In genomic region chr13:113947321-113948033, GRCh38 we compare ENCODE assay signal across 10 cellular contexts. TPM values are rescaled to one million over a fixed set of nuclear protein-coding genes. Genes with fewer than 3 reads are reported as not detected.
DNase-seq lines count a peak whose midpoint lies in the region; ATAC-seq and TF ChIP-seq lines count a peak whose summit lies in the region.
"Had no signal": no experiment of that assay in that cellular context is flagged by ENCODE, and none has a peak within 500 bp of the region (broad histone marks: within the 10 kb centered on the region; RNA-seq: fewer than 3 reads in every experiment).

No MANE protein-coding gene starts in this region.

- no peaks in the 10 kb centered on the region for H3K9me3 Mint-ChIP-seq in natural killer cell treated with Interleukin-12 subunit alpha and Interleukin-12 subunit beta and Interleukin-15 and Interleukin-18, amount 100 ng/mL, for 72 hours
- H3K9me3 Mint-ChIP-seq in natural killer cell, result no peaks in the 10 kb centered on the region
- no peaks in the 10 kb centered on the region for H3K9me3 Mint-ChIP-seq in central memory CD8-positive, alpha-beta T cell
- H3K9me3 Mint-ChIP-seq: naive B cell had no signal

- peaks cover 0 to 4% of the 10 kb centered on the region in 2 donors for H3K4me1 Mint-ChIP-seq in natural killer cell treated with Interleukin-12 subunit alpha and Interleukin-12 subunit beta and Interleukin-15 and Interleukin-18, amount 100 ng/mL, for 72 hours (ENCODE audit: low read depth in 2 of 2)
- peaks cover 10 to 45% of the 10 kb centered on the region in 2 donors for H3K4me1 Mint-ChIP-seq in natural killer cell
- H3K4me1 Mint-ChIP-seq in central memory CD8-positive, alpha-beta T cell, result peaks cover 5% of the 10 kb centered on the region

- WGBS in right lobe of liver (ENCODE audit: insufficient coverage, low coverage, low lambda C conversion rate, missing lambda C conversion rate), result no CpG with 5 or more reads among the region's 17 CpGs

- H3K4me3 ChIP-seq in right lobe of liver, result no peak overlapping the region
- H3K4me3 ChIP-seq: SJSA1 had no signal

- no peaks in the 10 kb centered on the region for H3K9me3 ChIP-seq in right lobe of liver
- H3K9me3 ChIP-seq: SJSA1 had no signal

- peak; percentile 41 for DNase-seq in natural killer cell treated with Interleukin-12 subunit alpha and Interleukin-12 subunit beta and Interleukin-15 and Interleukin-18, amount 100 ng/mL, for 72 hours (ENCODE audit: low spot score)
- DNase-seq in natural killer cell (no peak), right lobe of liver (peak in 1 of 3 donors; percentile 48), LoVo (ENCODE audit: low spot score) (no peak), ACHN (no peak), NCI-H748 (lab: John Stamatoyannopoulos, UW; ENCODE audit: unreplicated experiment) (no peak)
- DNase-seq in central memory CD8-positive, alpha-beta T cell (ENCODE audit: low spot score in 2 of 2), result no peak
- DNase-seq: naive B cell had no signal

- in situ Hi-C loops in ACHN (cut with HindIII; ENCODE audit: low pct_ligation_motif_present, low pct_unique_long_range_greater_than_20kb, low sequenced_read_pairs), result no loop called here

- no peak for TF ChIP-seq POLR2A in right lobe of liver (IDR thresholded peaks at IDR 0.05)

- no peaks in the 10 kb centered on the region for H3K36me3 Mint-ChIP-seq in natural killer cell treated with Interleukin-12 subunit alpha and Interleukin-12 subunit beta and Interleukin-15 and Interleukin-18, amount 100 ng/mL, for 72 hours
- no peaks in the 10 kb centered on the region for H3K36me3 Mint-ChIP-seq in natural killer cell
- peaks cover 31% of the 10 kb centered on the region for H3K36me3 Mint-ChIP-seq in central memory CD8-positive, alpha-beta T cell (ENCODE audit: insufficient read depth)
- H3K36me3 Mint-ChIP-seq: naive B cell had no signal

- peaks cover 0 to 9% (median 4%) of the 10 kb centered on the region in 4 donors for H3K4me1 ChIP-seq in right lobe of liver

- intact Hi-C loops in natural killer cell (cut with micrococcal nuclease) (no loop called here), right lobe of liver (cut with DNase I) (no loop called here)

- ATAC-seq in natural killer cell treated with Interleukin-12 subunit alpha and Interleukin-12 subunit beta and Interleukin-15 and Interleukin-18, amount 100 ng/mL, for 72 hours, result no peak
- ATAC-seq in natural killer cell (no peak), right lobe of liver (no peak), HG02840 (IDR thresholded peaks at IDR 0.05; ENCODE audit: low FRiP score, unreplicated experiment) (no peak)
- no peak for ATAC-seq in central memory CD8-positive, alpha-beta T cell (replicated peaks; ENCODE audit: extremely low read depth, poor library complexity, severe bottlenecking)

- no peaks in the 10 kb centered on the region for H3K36me3 ChIP-seq in right lobe of liver
- H3K36me3 ChIP-seq: SJSA1 had no signal

- no peak overlapping the region for H3K4me3 Mint-ChIP-seq in natural killer cell treated with Interleukin-12 subunit alpha and Interleukin-12 subunit beta and Interleukin-15 and Interleukin-18, amount 100 ng/mL, for 72 hours
- no peak overlapping the region for H3K4me3 Mint-ChIP-seq in natural killer cell
- H3K4me3 Mint-ChIP-seq in central memory CD8-positive, alpha-beta T cell, result no peak overlapping the region

- no peaks in the 10 kb centered on the region for H3K27me3 Mint-ChIP-seq in natural killer cell treated with Interleukin-12 subunit alpha and Interleukin-12 subunit beta and Interleukin-15 and Interleukin-18, amount 100 ng/mL, for 72 hours
- no peaks in the 10 kb centered on the region for H3K27me3 Mint-ChIP-seq in natural killer cell (ENCODE audit: low read depth in 2 of 2)
- H3K27me3 Mint-ChIP-seq in central memory CD8-positive, alpha-beta T cell, result no peaks in the 10 kb centered on the region
- H3K27me3 Mint-ChIP-seq: naive B cell had no signal

- H3K27ac Mint-ChIP-seq in natural killer cell treated with Interleukin-12 subunit alpha and Interleukin-12 subunit beta and Interleukin-15 and Interleukin-18, amount 100 ng/mL, for 72 hours, result peak overlapping the region; percentile 33 to 50
- peak overlapping the region in 1 of 2 donors; percentile 56 for H3K27ac Mint-ChIP-seq in natural killer cell
- peak overlapping the region; percentile 29 for H3K27ac Mint-ChIP-seq in central memory CD8-positive, alpha-beta T cell (ENCODE audit: low read depth)

- H3K27me3 ChIP-seq in right lobe of liver, result no peaks in the 10 kb centered on the region
- H3K27me3 ChIP-seq: SJSA1 had no signal

- TF ChIP-seq CTCF in natural killer cell (IDR thresholded peaks at IDR 0.05) (no peak), right lobe of liver (IDR thresholded peaks at IDR 0.05) (peak; percentile 24 to 33 (median 30))

- no peak overlapping the region for H3K27ac ChIP-seq in right lobe of liver
- H3K27ac ChIP-seq: SJSA1 had no signal

RNA-seq across cellular contexts. Expression of gene C13orf46, which starts 26.4 kb away (rescaled TPM):
- total RNA-seq in natural killer cell treated with Interleukin-12 subunit alpha and Interleukin-12 subunit beta and Interleukin-15 and Interleukin-18, amount 100 ng/mL, for 72 hours, result 1 to 10 TPM in 1 of 2 donors, under 1 TPM in 1; 0.64 to 1.4 TPM
- total RNA-seq in natural killer cell (10 to 100 TPM; 21.1 to 23.9 (median 23.5) TPM), right lobe of liver (1 to 10 TPM in 2 of 6 experiments, under 1 TPM in 4; 0.04 to 1.1 (median 0.60) TPM)
- total RNA-seq: SJSA1 had no signal

Comparison
In these comparisons a context has a peak if more than half of its experiments do, and no peak if none do; other contexts are left out.
1. RNA of gene C13orf46, which starts 26.4 kb away (total RNA-seq): 21.1 to 23.9 TPM in natural killer cell; 0.64 to 1.4 TPM in natural killer cell treated with Interleukin-12 subunit alpha and Interleukin-12 subunit beta and Interleukin-15 and Interleukin-18, amount 100 ng/mL, for 72 hours and 0.04 to 1.1 TPM in right lobe of liver; every median in the first group is over 4 times any median in the second.